ENCODE assay signal across 8 cellular contexts in genomic region chr16:11914759-11915643, GRCh38. TPM values are rescaled to one million over a fixed set of nuclear protein-coding genes. Genes with fewer than 3 reads are reported as not detected.
A peak's percentile ranks its signal among the peaks of the same experiment; 100 is the strongest.
DNase-seq lines count a peak whose midpoint lies in the region; ATAC-seq and TF ChIP-seq lines count a peak whose summit lies in the region.

No MANE protein-coding gene starts in this region.

- no peak overlapping the region for H2BK120ac ChIP-seq in H9 (ENCODE audit: low read depth, low read length, poor library complexity, severe bottlenecking)

- H3K79me2 ChIP-seq in H9 (ENCODE audit: insufficient read depth, low read length) (peaks cover 41% of the 10 kb centered on the region), Loucy (ENCODE audit: insufficient read depth, low read length) (peaks cover 54% of the 10 kb centered on the region)

- H3K9me3 Mint-ChIP-seq in H9 = peaks cover 0 to 3% of the 10 kb centered on the region in 2 experiments; a peak in 1 of 5 replicates
- no peaks in the 10 kb centered on the region for H3K9me3 Mint-ChIP-seq in endothelial cell (ENCODE audit: unreplicated experiment)
- H3K9me3 Mint-ChIP-seq in stimulated activated effector memory CD8-positive, alpha-beta T cell treated with anti-CD3 and anti-CD28 coated beads, Interleukin-12 subunit alpha, Interleukin-12 subunit beta, amount 100 ng/mL, for 72 hours = no peaks in the 10 kb centered on the region

- TF ChIP-seq CTCF in GM12873 (IDR thresholded peaks at IDR 0.05; ENCODE audit: insufficient read depth, low read depth, low read length, missing control alignments) (peak; percentile 10), H9 (conservative IDR thresholded peaks at IDR 0.05) (no peak), Loucy (conservative IDR thresholded peaks at IDR 0.05; ENCODE audit: low read length) (no peak), endothelial cell (IDR thresholded peaks at IDR 0.05; ENCODE audit: unreplicated experiment) (peak; percentile 14)

- no peak overlapping the region for H4K91ac ChIP-seq in H9 (ENCODE audit: insufficient read length, low read depth, low read length)

- H3K4me3 Mint-ChIP-seq in H9 (peak overlapping the region; percentile 86 to 97), endothelial cell (ENCODE audit: unreplicated experiment) (peak overlapping the region; percentile 98)
- H3K4me3 Mint-ChIP-seq in stimulated activated effector memory CD8-positive, alpha-beta T cell treated with anti-CD3 and anti-CD28 coated beads, Interleukin-12 subunit alpha, Interleukin-12 subunit beta, amount 100 ng/mL, for 72 hours = peak overlapping the region; percentile 84

- H4K8ac ChIP-seq in H9 (replicated peaks; ENCODE audit: insufficient read length, low read depth, low read length) = no peak overlapping the region

- H3K27me3 ChIP-seq in H9 (ENCODE audit: insufficient read depth, low read length) (no peaks in the 10 kb centered on the region), Loucy (ENCODE audit: insufficient read depth, low read length, poor library complexity, severe bottlenecking) (no peaks in the 10 kb centered on the region), mononuclear cell (ENCODE audit: insufficient read depth, low read length) (no peaks in the 10 kb centered on the region)

- peak overlapping the region; percentile 77 to 92 (median 79); a peak in 5 of 7 replicates for H3K27ac Mint-ChIP-seq in H9
- peak overlapping the region; percentile 75 for H3K27ac Mint-ChIP-seq in endothelial cell (ENCODE audit: unreplicated experiment)
- peak overlapping the region; percentile 91 for H3K27ac Mint-ChIP-seq in stimulated activated effector memory CD8-positive, alpha-beta T cell treated with anti-CD3 and anti-CD28 coated beads, Interleukin-12 subunit alpha, Interleukin-12 subunit beta, amount 100 ng/mL, for 72 hours

- H3K9me3 ChIP-seq in H9 (ENCODE audit: control insufficient read depth, low read depth, low read length) (no peaks in the 10 kb centered on the region), Loucy (ENCODE audit: insufficient read depth, low read depth, low read length) (no peaks in the 10 kb centered on the region), mononuclear cell (ENCODE audit: low read depth, low read length) (no peaks in the 10 kb centered on the region)

- peaks cover 3% of the 10 kb centered on the region; the same call in 1 of the 2 replicates for H3K4me1 ChIP-seq in H9 (ENCODE audit: insufficient read depth, low read length)
- H3K4me1 ChIP-seq in Loucy (ENCODE audit: insufficient read depth, low read length, poor library complexity, severe bottlenecking) = peaks cover 26% of the 10 kb centered on the region
- peaks cover 39% of the 10 kb centered on the region for H3K4me1 ChIP-seq in mononuclear cell (ENCODE audit: insufficient read depth, low read length)

- no peaks in the 10 kb centered on the region for H3K79me1 ChIP-seq in H9 (ENCODE audit: insufficient read depth, low read depth, low read length, poor library complexity, severe bottlenecking)

- H3K9ac ChIP-seq in H9 (ENCODE audit: extremely low read depth, insufficient read length, low read length) = peak overlapping the region; percentile 51
- peak overlapping the region; percentile 74 for H3K9ac ChIP-seq in Loucy (ENCODE audit: low read depth, low read length, poor library complexity, severe bottlenecking)

- no peak overlapping the region for H3K18ac ChIP-seq in H9 (ENCODE audit: insufficient read length, low read depth, low read length)

- no peak overlapping the region for H3K23ac ChIP-seq in H9 (ENCODE audit: insufficient read length, low read depth, low read length)

- no peak overlapping the region for H3K14ac ChIP-seq in H9 (ENCODE audit: insufficient read depth, low read length)

- H3K4ac ChIP-seq in H9 (ENCODE audit: low read depth, low read length) = no peak overlapping the region

- H3K56ac ChIP-seq in H9 (ENCODE audit: insufficient read length, low read depth, low read length) = no peak overlapping the region

- H3K27me3 Mint-ChIP-seq in H9 (ENCODE audit: low read depth) (peaks cover 3% of the 10 kb centered on the region; the same call in 1 of the 2 replicates), endothelial cell (ENCODE audit: unreplicated experiment) (peaks cover 8% of the 10 kb centered on the region)

- H4K20me1 ChIP-seq in H9 (ENCODE audit: control insufficient read depth, insufficient read depth, insufficient read length) (no peaks in the 10 kb centered on the region), Loucy (ENCODE audit: insufficient read depth, low read length, poor library complexity, severe bottlenecking) (peaks cover 37% of the 10 kb centered on the region)

- no peak overlapping the region for H3K27ac ChIP-seq in H9 (ENCODE audit: insufficient read length, low read depth, low read length)

- H2AK5ac ChIP-seq in H9 (ENCODE audit: insufficient read length, low read length) = no peak overlapping the region

- peak overlapping the region; percentile 94 for H3K4me2 ChIP-seq in H9 (ENCODE audit: insufficient read depth, insufficient read length, low read length)
- peak overlapping the region; percentile 78 for H3K4me2 ChIP-seq in Loucy (ENCODE audit: low read depth, low read length, poor library complexity, severe bottlenecking)

- no peak overlapping the region for H2BK15ac ChIP-seq in H9 (ENCODE audit: low read depth, low read length)

- ATAC-seq in stimulated activated effector memory CD8-positive, alpha-beta T cell treated with anti-CD3 and anti-CD28 coated beads, Interleukin-12 subunit alpha, Interleukin-12 subunit beta, amount 100 ng/mL, for 72 hours = peak; percentile 33

- H3K36me3 Mint-ChIP-seq in H9 (ENCODE audit: insufficient read depth in 1 of 3, low read depth in 3 of 3) (peaks cover 4 to 12% (median 10%) of the 10 kb centered on the region in 3 experiments; a peak in 4 of 7 replicates), endothelial cell (ENCODE audit: low read depth, unreplicated experiment) (peaks cover 6% of the 10 kb centered on the region)
- peaks cover 51% of the 10 kb centered on the region for H3K36me3 Mint-ChIP-seq in stimulated activated effector memory CD8-positive, alpha-beta T cell treated with anti-CD3 and anti-CD28 coated beads, Interleukin-12 subunit alpha, Interleukin-12 subunit beta, amount 100 ng/mL, for 72 hours

- H4K5ac ChIP-seq in H9 (ENCODE audit: insufficient read length, low read depth, low read length) = no peak overlapping the region

- H2BK20ac ChIP-seq in H9 (ENCODE audit: low read depth, low read length, poor library complexity, severe bottlenecking) = no peak overlapping the region

- DNase-seq in H9 (no peak), endothelial cell (ENCODE audit: low spot score) (peak; percentile 60), NCI-H524 treated with DMSO at 0.1 percent for 48 hours (lab: John Stamatoyannopoulos, UW) (no peak)
- peak in 2 of 3 experiments; percentile 18 to 29 for DNase-seq in activated CD8-positive, alpha-beta memory T cell treated with anti-CD3 and anti-CD28 coated beads for 48 hours (ENCODE audit: low read depth in 2 of 3, low spot score in 2 of 3)
- peak; percentile 12 to 72 for DNase-seq in stimulated activated effector memory CD8-positive, alpha-beta T cell treated with anti-CD3 and anti-CD28 coated beads, Interleukin-12 subunit alpha, Interleukin-12 subunit beta, amount 100 ng/mL, for 72 hours (ENCODE audit: low spot score in 2 of 2)

- H3K23me2 ChIP-seq in H9 (ENCODE audit: insufficient read length, low read depth, low read length, poor library complexity, severe bottlenecking) = no peaks in the 10 kb centered on the region

- H3K4me3 ChIP-seq in Loucy (ENCODE audit: low read length, poor library complexity, severe bottlenecking) (peak overlapping the region; percentile 77), mononuclear cell (ENCODE audit: low read length) (peak overlapping the region; percentile 70)

- H3F3A ChIP-seq in Loucy (ENCODE audit: low read depth) = no peaks in the 10 kb centered on the region

- no peaks in the 10 kb centered on the region for H3K36me3 ChIP-seq in Loucy (ENCODE audit: insufficient read depth, low read length)

- H3K4me1 Mint-ChIP-seq in H9 = peaks cover 24 to 34% of the 10 kb centered on the region in 2 experiments
- H3K4me1 Mint-ChIP-seq in endothelial cell (ENCODE audit: unreplicated experiment) = peaks cover 21% of the 10 kb centered on the region
- H3K4me1 Mint-ChIP-seq in stimulated activated effector memory CD8-positive, alpha-beta T cell treated with anti-CD3 and anti-CD28 coated beads, Interleukin-12 subunit alpha, Interleukin-12 subunit beta, amount 100 ng/mL, for 72 hours = peaks cover 41% of the 10 kb centered on the region

- H3T11ph ChIP-seq in H9 (ENCODE audit: low read length) = no peak overlapping the region

- no peaks in the 10 kb centered on the region for H3K9me2 ChIP-seq in Loucy (replicated peaks; ENCODE audit: low read depth, low read length)

- WGBS in H9 (ENCODE audit: extremely low coverage, insufficient read length, low lambda C conversion rate) = no CpG with 5 or more reads among the region's 97 CpGs

- H2AFZ ChIP-seq in H9 (ENCODE audit: low read length) (no peak overlapping the region), Loucy (ENCODE audit: low read length) (peak overlapping the region; percentile 60; the same call in 1 of the 2 replicates)

- no peak overlapping the region for H2BK5ac ChIP-seq in H9 (ENCODE audit: insufficient read length, low read length)

- no peak overlapping the region for H2BK12ac ChIP-seq in H9 (ENCODE audit: insufficient read length, low read depth, low read length)

RNA-seq across cellular contexts. Expression of gene GSPT1, which starts 0.8 kb away (rescaled TPM):
- total RNA-seq in H9 (2021) (173 and 179 TPM in 2 replicates), endothelial cell (ENCODE audit: unreplicated experiment) (99.8 TPM), mononuclear cell (117 TPM)

RNA-seq across cellular contexts. Expression of gene NPIPB2, which starts 26.8 kb away (rescaled TPM):
- total RNA-seq in H9 (2021) (5.7 and 12.5 TPM in 2 replicates), endothelial cell (ENCODE audit: unreplicated experiment) (4.4 TPM), mononuclear cell (6.0 TPM)

RNA-seq across cellular contexts. Expression of gene TNFRSF17, which starts 50.0 kb away (rescaled TPM):
- total RNA-seq in H9 (2021) (not detected in 2 replicates), endothelial cell (ENCODE audit: unreplicated experiment) (not detected), mononuclear cell (0.21 TPM)

Comparison
In these comparisons a context has a peak if more than half of its experiments do, and no peak if none do; other contexts are left out.
1. CTCF ChIP-seq: peak in GM12873 (single experiment) and endothelial cell (single experiment); none in H9 (single experiment) and Loucy (single experiment).
2. DNase-seq: peak in activated CD8-positive, alpha-beta memory T cell treated with anti-CD3 and anti-CD28 coated beads for 48 hours (2 of 3), endothelial cell (single experiment) and stimulated activated effector memory CD8-positive, alpha-beta T cell treated with anti-CD3 and anti-CD28 coated beads, Interleukin-12 subunit alpha, Interleukin-12 subunit beta, amount 100 ng/mL, for 72 hours (2 of 2); none in H9 (single experiment) and NCI-H524 treated with DMSO at 0.1 percent for 48 hours (single experiment).
3. Peak in every context shown above with its lines, with median percentiles within 50 percentile points of each other: H3K27ac Mint-ChIP-seq and H3K4me3 Mint-ChIP-seq.